Comparison of ENCODE assay signal across 22 cellular contexts in genomic region chr2:123768233-123768632, GRCh38.
DNase-seq lines count a peak whose midpoint lies in the region; ATAC-seq, FAIRE-seq and TF ChIP-seq lines count a peak whose summit lies in the region.
"Had no signal": no experiment of that assay in that cellular context is flagged by ENCODE, and none has a peak within 500 bp of the region (broad histone marks: within the 10 kb centered on the region; RNA-seq: fewer than 3 reads in every experiment).

No MANE protein-coding gene starts in this region.

- intact Hi-C loops in HepG2 (cut with micrococcal nuclease; ENCODE audit: unreplicated experiment), result no loop called here
- intact Hi-C loops in right lobe of liver (cut with DNase I), result no loop called here
- intact Hi-C loops in activated B cell treated with CpG ODN at 0.5 μM for 24 hours (cut with micrococcal nuclease), result no loop called here

- H3K27ac ChIP-seq in HepG2 (ENCODE audit: extremely low read length, insufficient read depth, low read length) (no peak overlapping the region), right lobe of liver (no peak overlapping the region), right atrium auricular region (no peak overlapping the region)
- H3K27ac ChIP-seq: 22Rv1; A549; BLaER1 treated with 17β-estradiol and CSF1 and Interleukin-3, amounts not matched to agents 10 nM and 100 nM; C4-2B had no signal

- BruUV-seq in HepG2 (replicated peaks; lab: Mats Ljungman, UMichigan), result no TSS peak

- no peaks in the 10 kb centered on the region for H3K27me3 ChIP-seq in HepG2 (ENCODE audit: control insufficient read depth in 1 of 2, insufficient read depth in 2 of 2, low read length in 2 of 2)
- no peaks in the 10 kb centered on the region for H3K27me3 ChIP-seq in right lobe of liver
- H3K27me3 ChIP-seq in right atrium auricular region, result no peaks in the 10 kb centered on the region
- H3K27me3 ChIP-seq: BLaER1 treated with 17β-estradiol and CSF1 and Interleukin-3, amounts not matched to agents 10 nM and 100 nM had no signal

- no peaks in the 10 kb centered on the region for H3K27me3 Mint-ChIP-seq in activated B cell treated with CpG ODN at 0.5 μM for 24 hours
- no peaks in the 10 kb centered on the region for H3K27me3 Mint-ChIP-seq in stimulated activated naive B cell treated with anti-CD40 and anti-IgM and Interleukin-4, amounts not matched to agents 10 μg/mL and 1 μg/mL and 100 μg/mL, for 72 hours
- H3K27me3 Mint-ChIP-seq: B cell; CD4-positive, alpha-beta T cell had no signal

- no peak overlapping the region for H3K4me2 ChIP-seq in HepG2 (ENCODE audit: low read depth, low read length)
- H3K4me2 ChIP-seq: A549; BLaER1 treated with 17β-estradiol and CSF1 and Interleukin-3, amounts not matched to agents 10 nM and 100 nM had no signal

- no peak overlapping the region for H2AFZ ChIP-seq in HepG2 (ENCODE audit: low read length)

- no peak overlapping the region for H3K9ac ChIP-seq in HepG2 (ENCODE audit: insufficient read depth, low read depth, low read length)
- H3K9ac ChIP-seq: BLaER1 treated with 17β-estradiol and CSF1 and Interleukin-3, amounts not matched to agents 10 nM and 100 nM had no signal

- H4K20me1 ChIP-seq in HepG2 (ENCODE audit: insufficient read depth, low read length), result no peaks in the 10 kb centered on the region
- H4K20me1 ChIP-seq: BLaER1 treated with 17β-estradiol and CSF1 and Interleukin-3, amounts not matched to agents 10 nM and 100 nM had no signal

- DNase-seq in HepG2 (ENCODE audit: low spot score), result no peak
- DNase-seq in right lobe of liver, result no peak
- DNase-seq in activated B cell treated with CpG ODN at 0.5 μM for 24 hours, result no peak
- DNase-seq in stimulated activated naive B cell treated with anti-CD40 and anti-IgM and Interleukin-4, amounts not matched to agents 10 μg/mL and 1 μg/mL and 100 μg/mL, for 72 hours, result no peak
- DNase-seq in right atrium auricular region (ENCODE audit: low spot score), result no peak
- DNase-seq: AML-193; Caco-2; Calu3; CD4-positive, alpha-beta T cell; CD8-positive, alpha-beta T cell; DMS79 treated with DMSO at 0.1 percent for 48 hours; GF-D8 had no signal

- in situ Hi-C loops in HepG2 (cut with HindIII; ENCODE audit: extremely low pct_ligation_motif_present, low pct_unique_long_range_greater_than_20kb), result no loop called here

- H3K9me3 Mint-ChIP-seq in activated B cell treated with CpG ODN at 0.5 μM for 24 hours, result peaks cover 8% of the 10 kb centered on the region
- peaks cover 3 to 12% of the 10 kb centered on the region in 2 donors for H3K9me3 Mint-ChIP-seq in stimulated activated naive B cell treated with anti-CD40 and anti-IgM and Interleukin-4, amounts not matched to agents 10 μg/mL and 1 μg/mL and 100 μg/mL, for 72 hours

- no peaks in the 10 kb centered on the region for H3K4me1 Mint-ChIP-seq in activated B cell treated with CpG ODN at 0.5 μM for 24 hours
- no peaks in the 10 kb centered on the region for H3K4me1 Mint-ChIP-seq in stimulated activated naive B cell treated with anti-CD40 and anti-IgM and Interleukin-4, amounts not matched to agents 10 μg/mL and 1 μg/mL and 100 μg/mL, for 72 hours
- H3K4me1 Mint-ChIP-seq: B cell had no signal

- POLR2A ChIA-PET in HepG2 (lab: Yijun Ruan, JAX), result no interaction called here
- POLR2A ChIA-PET in activated B cell treated with CpG ODN at 0.5 μM for 24 hours (lab: Charles Lee), result no interaction called here

- TF ChIP-seq CTCF in HepG2 (CRISPR knock-in tag; IDR thresholded peaks at IDR 0.05) (no peak), right lobe of liver (IDR thresholded peaks at IDR 0.05) (no peak), activated B cell treated with CpG ODN at 0.5 μM for 24 hours (IDR thresholded peaks at IDR 0.05) (peak; percentile 21), right atrium auricular region (IDR thresholded peaks at IDR 0.05) (no peak)

- ATAC-seq in HepG2 (no peak), right lobe of liver (no peak), activated B cell treated with CpG ODN at 0.5 μM for 24 hours (ENCODE audit: low read depth) (no peak), GM21576 (IDR thresholded peaks at IDR 0.05; ENCODE audit: unreplicated experiment) (no peak)
- ATAC-seq in stimulated activated naive B cell treated with anti-CD40 and anti-IgM and Interleukin-4, amounts not matched to agents 10 μg/mL and 1 μg/mL and 100 μg/mL, for 72 hours (replicated peaks), result no peak
- ATAC-seq: A549; CD8-positive, alpha-beta T cell had no signal

- H3K79me2 ChIP-seq in HepG2 (ENCODE audit: insufficient read depth, low read length), result no peaks in the 10 kb centered on the region

- no peak overlapping the region for H3K4me3 Mint-ChIP-seq in activated B cell treated with CpG ODN at 0.5 μM for 24 hours
- no peak overlapping the region for H3K4me3 Mint-ChIP-seq in stimulated activated naive B cell treated with anti-CD40 and anti-IgM and Interleukin-4, amounts not matched to agents 10 μg/mL and 1 μg/mL and 100 μg/mL, for 72 hours
- H3K4me3 Mint-ChIP-seq: B cell; CD4-positive, alpha-beta T cell; CD8-positive, alpha-beta T cell had no signal

- TF ChIP-seq POLR2A in HepG2 (IDR thresholded peaks at IDR 0.05; ENCODE audit: insufficient read depth in 1 of 2, low read depth in 2 of 2, low read length in 2 of 2) (no peak), right lobe of liver (IDR thresholded peaks at IDR 0.05) (no peak)

- no peaks in the 10 kb centered on the region for H3K36me3 Mint-ChIP-seq in activated B cell treated with CpG ODN at 0.5 μM for 24 hours (ENCODE audit: low read depth)
- no peaks in the 10 kb centered on the region for H3K36me3 Mint-ChIP-seq in stimulated activated naive B cell treated with anti-CD40 and anti-IgM and Interleukin-4, amounts not matched to agents 10 μg/mL and 1 μg/mL and 100 μg/mL, for 72 hours
- H3K36me3 Mint-ChIP-seq: CD8-positive, alpha-beta T cell had no signal

- H3K27ac Mint-ChIP-seq in activated B cell treated with CpG ODN at 0.5 μM for 24 hours, result no peak overlapping the region
- H3K27ac Mint-ChIP-seq in stimulated activated naive B cell treated with anti-CD40 and anti-IgM and Interleukin-4, amounts not matched to agents 10 μg/mL and 1 μg/mL and 100 μg/mL, for 72 hours, result peak overlapping the region; percentile 7
- H3K27ac Mint-ChIP-seq: B cell; CD4-positive, alpha-beta T cell; CD8-positive, alpha-beta T cell had no signal

- FAIRE-seq in HepG2 (lab: Jason Lieb, UNC), result no peak
- FAIRE-seq: A549, D721Med, G401.6, GM12891, GM19239 had no signal

- TF ChIP-seq EP300 in HepG2 (IDR thresholded peaks at IDR 0.05; ENCODE audit: low read depth in 2 of 2, low read length in 2 of 2) (no peak), HepG2 (CRISPR knock-in tag; IDR thresholded peaks at IDR 0.05; ENCODE audit: borderline replicate concordance) (no peak)

- H3K36me3 ChIP-seq in HepG2 (replicated peaks in 1 of 2; ENCODE audit: control insufficient read depth in 1 of 2, insufficient read depth in 2 of 2, low read length in 2 of 2), result no peaks in the 10 kb centered on the region
- H3K36me3 ChIP-seq in right lobe of liver, result no peaks in the 10 kb centered on the region
- H3K36me3 ChIP-seq in right atrium auricular region, result no peaks in the 10 kb centered on the region
- H3K36me3 ChIP-seq: BLaER1 treated with 17β-estradiol and CSF1 and Interleukin-3, amounts not matched to agents 10 nM and 100 nM had no signal

- H3K4me1 ChIP-seq in HepG2 (ENCODE audit: insufficient read depth, low read length) (no peaks in the 10 kb centered on the region), right lobe of liver (no peaks in the 10 kb centered on the region), right atrium auricular region (no peaks in the 10 kb centered on the region)
- H3K4me1 ChIP-seq: A549, Caco-2 had no signal

- H3K9me3 ChIP-seq in HepG2 (ENCODE audit: low read length) (peaks cover 97% of the 10 kb centered on the region), right lobe of liver (no peaks in the 10 kb centered on the region), right atrium auricular region (peaks cover 0 to 3% of the 10 kb centered on the region in 2 donors)
- H3K9me3 ChIP-seq: BLaER1 treated with 17β-estradiol and CSF1 and Interleukin-3, amounts not matched to agents 10 nM and 100 nM; Caco-2 had no signal

- 9% methylated on average over 2 of the region's 2 CpGs for WGBS in HepG2 (ENCODE audit: low lambda C conversion rate)
- 29% methylated on average over 2 of the region's 2 CpGs for WGBS in right lobe of liver (ENCODE audit: insufficient coverage, low coverage, low lambda C conversion rate, missing lambda C conversion rate)

- H3K4me3 ChIP-seq in HepG2 (replicated peaks in 1 of 3; ENCODE audit: insufficient read depth in 1 of 3, low read depth in 2 of 3, low read length in 3 of 3), result no peak overlapping the region
- no peak overlapping the region for H3K4me3 ChIP-seq in right lobe of liver
- no peak overlapping the region for H3K4me3 ChIP-seq in right atrium auricular region
- H3K4me3 ChIP-seq: A549; BLaER1 treated with 17β-estradiol and CSF1 and Interleukin-3, amounts not matched to agents 10 nM and 100 nM had no signal

- no peak for TF ChIP-seq RAD21 in HepG2 (CRISPR knock-in tag; IDR thresholded peaks at IDR 0.05)

- CTCF ChIA-PET in HepG2 (lab: Yijun Ruan, JAX; ENCODE audit: low intra/inter-chr PET ratio, low total read pairs), result no interaction called here
- CTCF ChIA-PET in activated B cell treated with CpG ODN at 0.5 μM for 24 hours (lab: Charles Lee), result no interaction called here

TF ChIP-seq in HepG2, 621 proteins besides CTCF, POLR2A, EP300 and RAD21:
- TF ChIP-seq REPIN1 (CRISPR knock-in tag; IDR thresholded peaks at IDR 0.05; ENCODE audit: borderline replicate concordance, low read depth) (no peak), SRSF9 (IDR thresholded peaks at IDR 0.05; ENCODE audit: borderline replicate concordance, insufficient read depth, low read depth, low read length, poor library complexity, severe bottlenecking) (peak; percentile 60)
TF ChIP-seq in HepG2: peak in this region for 1.
